7 cellular contexts compared by ENCODE assay signal in genomic region chr11:29343465-29344333, GRCh38.
DNase-seq lines count a peak whose midpoint lies in the region; ATAC-seq and FAIRE-seq lines count a peak whose summit lies in the region.

No MANE protein-coding gene starts in this region.

- DNase-seq in EL = peak; percentile 59
- DNase-seq in GM19239 (ENCODE audit: insufficient read length, low spot score) = peak; percentile 12
- DNase-seq in NCI-H748 treated with DMSO at 0.1 percent for 48 hours (lab: John Stamatoyannopoulos, UW) = peak; percentile 21
- DNase-seq in astrocyte of the hippocampus (ENCODE audit: low read depth, low spot score) = peak; percentile 72
- peak; percentile 67 for DNase-seq in inferior parietal cortex (ENCODE audit: extremely low spot score)
- DNase-seq in stimulated activated CD4-positive, alpha-beta T cell treated with anti-CD3 and anti-CD28 coated beads, Interleukin-4, amount 100 ng/mL, for 48 hours (ENCODE audit: low read depth in 2 of 2) = peak; percentile 19 to 24

- peak; percentile 57 for FAIRE-seq in GM19239 (lab: Jason Lieb, UNC)

- peak; percentile 97 for ATAC-seq in HG03103 (IDR thresholded peaks at IDR 0.05; ENCODE audit: low read depth, unreplicated experiment)

Comparison
In these comparisons a context has a peak if more than half of its experiments do, and no peak if none do; other contexts are left out.
1. Peak in every context shown above with its lines: DNase-seq and ATAC-seq.
2. DNase-seq: peak in every context shown above with its lines; median percentile 72 in astrocyte of the hippocampus; 67 in inferior parietal cortex; 59 in EL; 22 in stimulated activated CD4-positive, alpha-beta T cell treated with anti-CD3 and anti-CD28 coated beads, Interleukin-4, amount 100 ng/mL, for 48 hours; 21 in NCI-H748 treated with DMSO at 0.1 percent for 48 hours; 12 in GM19239.